Comparison of ENCODE assay signal across 22 cellular contexts in genomic region chr4:36734296-36734695, GRCh38.
"Had no signal": no experiment of that assay in that cellular context is flagged by ENCODE, and none has a peak within 500 bp of the region (broad histone marks: within the 10 kb centered on the region; RNA-seq: fewer than 3 reads in every experiment).

No MANE protein-coding gene starts in this region.

- ATAC-seq: mucosa of descending colon; naive thymus-derived CD4-positive, alpha-beta T cell; natural killer cell treated with Interleukin-12 subunit alpha and Interleukin-12 subunit beta and Interleukin-15 and Interleukin-18, amount 100 ng/mL, for 72 hours; right cardiac atrium; sciatic nerve; stimulated activated naive B cell treated with anti-CD40 and anti-IgM and Interleukin-4, amounts not matched to agents 10 μg/mL and 1 μg/mL and 100 μg/mL, for 72 hours; stimulated activated naive CD8-positive, alpha-beta T cell treated with anti-CD3 and anti-CD28 coated beads, Interleukin-15, Interleukin-2, amounts not matched to agents 100 U/mL and 50 U/mL, for 24 hours; upper lobe of right lung had no signal

- H3K27ac ChIP-seq: hepatocyte, left ventricle myocardium inferior, ovary, skin epidermis, suprapubic skin, thoracic aorta, tibial artery, upper lobe of right lung had no signal

- DNase-seq: islet precursor cell; left ventricle myocardium inferior; midbrain; mucosa of descending colon; naive thymus-derived CD4-positive, alpha-beta T cell; ovary; right cardiac atrium; stimulated activated CD4-positive, alpha-beta T cell treated with anti-CD3 and anti-CD28 coated beads, Interleukin-12 subunit alpha, Interleukin-12 subunit beta, amount 100 ng/mL, for 4 hours; stimulated activated CD4-positive, alpha-beta T cell treated with anti-CD3 and anti-CD28 coated beads, Interleukin-15, amount 100 ng/mL, for 24 hours; stimulated activated CD4-positive, alpha-beta T cell treated with anti-CD3 and anti-CD28 coated beads, Interleukin-2, amount 100 ng/mL, for 24 hours; stimulated activated CD4-positive, alpha-beta T cell treated with anti-CD3 and anti-CD28 coated beads, Interleukin-4, amount 100 ng/mL, for 1 hour; stimulated activated naive B cell treated with anti-CD40 and anti-IgM and Interleukin-4, amounts not matched to agents 10 μg/mL and 1 μg/mL and 100 μg/mL, for 72 hours; stimulated activated naive CD8-positive, alpha-beta T cell treated with anti-CD3 and anti-CD28 coated beads, Interleukin-15, Interleukin-2, amounts not matched to agents 100 U/mL and 50 U/mL, for 24 hours; tibial artery; trophoblast cell; upper lobe of right lung had no signal
